7 cellular contexts compared by ENCODE assay signal in the genomic region with DNA sequence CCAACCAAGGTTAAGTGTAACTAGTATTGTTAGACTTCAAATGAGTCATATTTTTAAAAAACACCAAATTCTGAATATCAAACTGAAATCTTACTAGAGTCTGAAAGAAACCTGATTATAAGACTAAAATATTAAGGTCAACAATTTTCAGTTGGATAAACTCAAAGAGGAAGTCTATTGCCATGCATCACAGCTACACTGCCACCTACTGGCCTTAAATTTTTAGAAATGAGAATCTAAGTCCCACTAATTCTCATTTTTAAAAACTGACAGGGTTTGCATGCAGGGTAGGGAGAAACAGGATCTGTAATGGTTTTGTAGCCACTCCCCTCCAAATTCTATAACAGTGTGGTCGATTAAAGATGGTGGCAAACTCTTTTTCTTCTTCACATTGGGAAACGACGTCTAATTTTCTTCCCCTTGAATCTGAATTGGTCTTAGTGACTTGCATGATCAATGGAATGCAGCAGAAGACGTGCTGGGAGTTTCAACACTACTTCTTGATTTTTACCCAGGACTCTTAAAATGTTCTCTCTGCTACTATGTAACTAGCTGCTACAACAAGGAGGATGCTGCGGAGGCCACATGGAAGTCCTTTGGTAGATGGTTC.
DNase-seq lines count a peak whose midpoint lies in the region; ATAC-seq and TF ChIP-seq lines count a peak whose summit lies in the region.

No MANE protein-coding gene starts in this region.

- H4K20me1 ChIP-seq in GM23338 (replicated peaks; ENCODE audit: insufficient read depth): no peaks in the 10 kb centered on the region
- H4K20me1 ChIP-seq in osteoblast (ENCODE audit: insufficient read depth, low read length): no peaks in the 10 kb centered on the region

- no peak overlapping the region for H3K27ac ChIP-seq in GM23338 (ENCODE audit: low read depth)
- no peak overlapping the region for H3K27ac ChIP-seq in colonic mucosa
- no peak overlapping the region for H3K27ac ChIP-seq in osteoblast (ENCODE audit: low read depth, low read length)

- no peak overlapping the region for H3K4me3 Mint-ChIP-seq in GM23338

- intact Hi-C loops in colonic mucosa (cut with DNase I): loop anchor here (10.0 kb wide), 1 partner anchor 216 kb away; no protein-coding TSS in a partner anchor

- H3K9me3 Mint-ChIP-seq in GM23338: no peaks in the 10 kb centered on the region

- in situ Hi-C loops in G401 (cut with HindIII; ENCODE audit: low sequenced_read_pairs): no loop called here

- H3F3A ChIP-seq in GM23338 (replicated peaks; ENCODE audit: low read depth): no peaks in the 10 kb centered on the region

- H3K4me1 ChIP-seq in GM23338 (ENCODE audit: insufficient read depth): peaks cover 55% of the 10 kb centered on the region
- H3K4me1 ChIP-seq in colonic mucosa: no peaks in the 10 kb centered on the region
- H3K4me1 ChIP-seq in osteoblast (ENCODE audit: insufficient read depth, low read length): no peaks in the 10 kb centered on the region

- H3K4me1 Mint-ChIP-seq in GM23338: peaks cover 42% of the 10 kb centered on the region

- no peaks in the 10 kb centered on the region for H3K79me2 ChIP-seq in GM23338 (replicated peaks; ENCODE audit: insufficient read depth)
- H3K79me2 ChIP-seq in osteoblast (ENCODE audit: insufficient read depth, low read length): no peaks in the 10 kb centered on the region

- no peak overlapping the region for H3K9ac ChIP-seq in colonic mucosa (ENCODE audit: low read depth in 2 of 2, low read length in 2 of 2)

- H2AFZ ChIP-seq in GM23338: no peak overlapping the region
- no peak overlapping the region for H2AFZ ChIP-seq in osteoblast (ENCODE audit: low read length)

- H3K36me3 Mint-ChIP-seq in GM23338 (ENCODE audit: low read depth): no peaks in the 10 kb centered on the region

- H3K9me3 ChIP-seq in colonic mucosa (no peaks in the 10 kb centered on the region), osteoblast (ENCODE audit: low read depth, low read length) (no peaks in the 10 kb centered on the region)

- TF ChIP-seq CTCF in GM23338 (conservative IDR thresholded peaks at IDR 0.05; ENCODE audit: low read depth in 2 of 2): peak; percentile 64 to 89
- TF ChIP-seq CTCF in colonic mucosa (IDR thresholded peaks at IDR 0.05): peak; percentile 61
- peak; percentile 68 for TF ChIP-seq CTCF in osteoblast (IDR thresholded peaks at IDR 0.05; ENCODE audit: extremely low read depth, low read depth, low read length)

- DNase-seq in G401 (ENCODE audit: low spot score) (peak; percentile 38), GM23338 (ENCODE audit: low spot score) (peak; percentile 78), NCI-H460 (ENCODE audit: extremely low read depth, low read depth) (peak; percentile 45), colonic mucosa (no peak), osteoblast (ENCODE audit: insufficient read length, low spot score, missing footprints) (peak; percentile 55), GF-D8 (lab: John Stamatoyannopoulos, UW) (no peak)

- H3K4me2 ChIP-seq in GM23338 (peak overlapping the region; percentile 59; the same call in 1 of the 2 replicates), osteoblast (ENCODE audit: insufficient read depth, low read length) (no peak overlapping the region)

- no peak for ATAC-seq in GM23338
- ATAC-seq in HG02884 (IDR thresholded peaks at IDR 0.05; ENCODE audit: unreplicated experiment): no peak

- H3K36me3 ChIP-seq in GM23338 (ENCODE audit: insufficient read depth): no peaks in the 10 kb centered on the region
- no peaks in the 10 kb centered on the region for H3K36me3 ChIP-seq in colonic mucosa
- no peaks in the 10 kb centered on the region for H3K36me3 ChIP-seq in osteoblast (ENCODE audit: insufficient read depth, low read length)

- peaks cover 3% of the 10 kb centered on the region for H3K27me3 Mint-ChIP-seq in GM23338 (ENCODE audit: insufficient read depth, low read depth, poor library complexity)

- H3K9me2 ChIP-seq in GM23338 (ENCODE audit: insufficient read depth): no peaks in the 10 kb centered on the region

- peak overlapping the region; percentile 41; the same call in 1 of the 2 replicates for H3K27ac Mint-ChIP-seq in GM23338

- H3K4me3 ChIP-seq in GM23338 (no peak overlapping the region), colonic mucosa (no peak overlapping the region), osteoblast (ENCODE audit: insufficient read depth, low read length) (no peak overlapping the region)

- H3K27me3 ChIP-seq in GM23338 (ENCODE audit: insufficient read depth) (no peaks in the 10 kb centered on the region), colonic mucosa (no peaks in the 10 kb centered on the region), osteoblast (ENCODE audit: insufficient read depth, low read length) (no peaks in the 10 kb centered on the region)

TF ChIP-seq in GM23338, 12 proteins besides CTCF, POLR2A, EP300 and RAD21 (continues in another document):
- TF ChIP-seq ZNF114 (CRISPR knock-in tag; IDR thresholded peaks at IDR 0.05): no peak
- no peak for TF ChIP-seq ZNF462 (CRISPR knock-in tag; IDR thresholded peaks at IDR 0.05)
- no peak for TF ChIP-seq CREB1 (CRISPR knock-in tag; IDR thresholded peaks at IDR 0.05; ENCODE audit: low read depth)
- TF ChIP-seq ZNF331 (CRISPR knock-in tag; IDR thresholded peaks at IDR 0.05; ENCODE audit: low read depth): no peak

Comparison
In these comparisons a context has a peak if more than half of its experiments do, and no peak if none do; other contexts are left out.
1. DNase-seq: peak in G401 (single experiment), GM23338 (single experiment), NCI-H460 (single experiment) and osteoblast (single experiment); none in colonic mucosa (single experiment) and GF-D8 (single experiment).
2. Peak in every context shown above with its lines, with median percentiles within 50 percentile points of each other: CTCF ChIP-seq.